In genomic region chr3:185822221-185822956, GRCh38 we compare ENCODE assay signal across 10 cellular contexts. TPM values are rescaled to one million over a fixed set of nuclear protein-coding genes. Genes with fewer than 3 reads are reported as not detected.
DNase-seq lines count a peak whose midpoint lies in the region; ATAC-seq and TF ChIP-seq lines count a peak whose summit lies in the region.
"Had no signal": no experiment of that assay in that cellular context is flagged by ENCODE, and none has a peak within 500 bp of the region (broad histone marks: within the 10 kb centered on the region; RNA-seq: fewer than 3 reads in every experiment).

No MANE protein-coding gene starts in this region.

- no peak overlapping the region for H3K4me3 ChIP-seq in CD4-positive, CD25-positive, alpha-beta regulatory T cell (ENCODE audit: low read depth, low read length)
- H3K4me3 ChIP-seq in muscle layer of duodenum (ENCODE audit: low read depth in 1 of 2, low read length in 2 of 2) (peak overlapping the region; percentile 63 to 68), tibial artery (peak overlapping the region in 1 of 2 donors; percentile 46)
- H3K4me3 ChIP-seq: GM12878 had no signal

- H3K9me3 ChIP-seq in CD4-positive, CD25-positive, alpha-beta regulatory T cell (ENCODE audit: control insufficient read depth in 2 of 2, low read length in 2 of 2) = no peaks in the 10 kb centered on the region
- no peaks in the 10 kb centered on the region for H3K9me3 ChIP-seq in muscle layer of duodenum (ENCODE audit: control insufficient read depth in 1 of 2, low read length in 2 of 2)
- H3K9me3 ChIP-seq in tibial artery = no peaks in the 10 kb centered on the region

- H3K4me3 Mint-ChIP-seq in CD4-positive, CD25-positive, alpha-beta regulatory T cell = peak overlapping the region in 3 of 4 donors; percentile 62 to 83 (median 82)
- peak overlapping the region; percentile 94 for H3K4me3 Mint-ChIP-seq in dendritic cell treated with granulocyte-macrophage colony-stimulating factor and Interleukin-4, amounts not matched to agents 40 ng/mL and 50 ng/mL, for 4 days

- no peak for ATAC-seq in CD4-positive, CD25-positive, alpha-beta regulatory T cell (ENCODE audit: low read depth in 2 of 2)
- no peak for ATAC-seq in sciatic nerve
- no peak for ATAC-seq in HG02763 (IDR thresholded peaks at IDR 0.05; ENCODE audit: unreplicated experiment)
- ATAC-seq: GM12878 had no signal

- H3K36me3 ChIP-seq in CD4-positive, CD25-positive, alpha-beta regulatory T cell (ENCODE audit: control insufficient read depth, insufficient read depth, low read length) = no peaks in the 10 kb centered on the region
- no peaks in the 10 kb centered on the region for H3K36me3 ChIP-seq in muscle layer of duodenum (ENCODE audit: control insufficient read depth in 1 of 2, insufficient read depth in 2 of 2, low read length in 2 of 2)
- no peaks in the 10 kb centered on the region for H3K36me3 ChIP-seq in tibial artery

- intact Hi-C loops in dendritic cell treated with granulocyte-macrophage colony-stimulating factor and Interleukin-4, amounts not matched to agents 40 ng/mL and 50 ng/mL, for 4 days (cut with micrococcal nuclease) = loop anchor here (10.0 kb wide), 1 partner anchor 112 kb away; the partner anchor contains the start of gene TRA2B
- intact Hi-C loops in sciatic nerve (cut with DNase I) = no loop called here
- intact Hi-C loops in tibial artery (cut with DNase I; ENCODE audit: low total_unique reads) = no loop called here

- peaks cover 0 to 6% (median 0%) of the 10 kb centered on the region in 7 donors for H3K9me3 Mint-ChIP-seq in CD4-positive, CD25-positive, alpha-beta regulatory T cell
- H3K9me3 Mint-ChIP-seq in dendritic cell treated with granulocyte-macrophage colony-stimulating factor and Interleukin-4, amounts not matched to agents 40 ng/mL and 50 ng/mL, for 4 days = no peaks in the 10 kb centered on the region

- peaks cover 25% of the 10 kb centered on the region for H3K4me1 ChIP-seq in CD4-positive, CD25-positive, alpha-beta regulatory T cell (ENCODE audit: control insufficient read depth, insufficient read depth, low read length, poor library complexity, severe bottlenecking)
- H3K4me1 ChIP-seq in muscle layer of duodenum (ENCODE audit: control insufficient read depth in 1 of 2, insufficient read depth in 2 of 2, low read length in 2 of 2) (peaks cover 3 to 31% of the 10 kb centered on the region in 2 donors), tibial artery (peaks cover 0 to 36% (median 32%) of the 10 kb centered on the region in 4 donors)

- H3K27me3 Mint-ChIP-seq in CD4-positive, CD25-positive, alpha-beta regulatory T cell = peaks cover 81% of the 10 kb centered on the region
- H3K27me3 Mint-ChIP-seq in dendritic cell treated with granulocyte-macrophage colony-stimulating factor and Interleukin-4, amounts not matched to agents 40 ng/mL and 50 ng/mL, for 4 days = peaks cover 14% of the 10 kb centered on the region

- no peak overlapping the region for H3K27ac ChIP-seq in CD4-positive, CD25-positive, alpha-beta regulatory T cell (ENCODE audit: insufficient read depth, low read length, poor library complexity, severe bottlenecking)
- H3K27ac ChIP-seq in muscle layer of duodenum (ENCODE audit: low read length) (no peak overlapping the region), tibial artery (no peak overlapping the region)

- peaks cover 45% of the 10 kb centered on the region for H3K27me3 ChIP-seq in CD4-positive, CD25-positive, alpha-beta regulatory T cell (ENCODE audit: control insufficient read depth, insufficient read depth, low read length)
- H3K27me3 ChIP-seq in muscle layer of duodenum (ENCODE audit: low read depth, low read length) (no peaks in the 10 kb centered on the region), tibial artery (peaks cover 0 to 85% of the 10 kb centered on the region in 2 donors)

- peaks cover 7 to 23% (median 16%) of the 10 kb centered on the region in 4 donors for H3K4me1 Mint-ChIP-seq in CD4-positive, CD25-positive, alpha-beta regulatory T cell
- H3K4me1 Mint-ChIP-seq in dendritic cell treated with granulocyte-macrophage colony-stimulating factor and Interleukin-4, amounts not matched to agents 40 ng/mL and 50 ng/mL, for 4 days (ENCODE audit: low read depth) = peaks cover 27% of the 10 kb centered on the region

- no peak for TF ChIP-seq CTCF in tibial artery (IDR thresholded peaks at IDR 0.05)

- no peaks in the 10 kb centered on the region for H3K36me3 Mint-ChIP-seq in CD4-positive, CD25-positive, alpha-beta regulatory T cell
- H3K36me3 Mint-ChIP-seq in dendritic cell treated with granulocyte-macrophage colony-stimulating factor and Interleukin-4, amounts not matched to agents 40 ng/mL and 50 ng/mL, for 4 days (ENCODE audit: low read depth) = peaks cover 31% of the 10 kb centered on the region

- no peak for DNase-seq in CD4-positive, CD25-positive, alpha-beta regulatory T cell
- peak; percentile 75 for DNase-seq in M059J (ENCODE audit: low read depth)
- no peak for DNase-seq in cortex of kidney (lab: John Stamatoyannopoulos, UW)
- no peak for DNase-seq in sciatic nerve (ENCODE audit: low spot score)
- no peak for DNase-seq in tibial artery
- DNase-seq: midbrain had no signal

- H3K27ac Mint-ChIP-seq in CD4-positive, CD25-positive, alpha-beta regulatory T cell = no peak overlapping the region
- H3K27ac Mint-ChIP-seq in dendritic cell treated with granulocyte-macrophage colony-stimulating factor and Interleukin-4, amounts not matched to agents 40 ng/mL and 50 ng/mL, for 4 days = peak overlapping the region; percentile 79

RNA-seq across cellular contexts. Expression of gene IGF2BP2, which starts 2.5 kb away (rescaled TPM):
- 3.6 TPM for total RNA-seq in CD4-positive, CD25-positive, alpha-beta regulatory T cell
- not detected for polyA plus RNA-seq in CD4-positive, CD25-positive, alpha-beta regulatory T cell
- 59.1 and 72.0 TPM in 2 replicates for total RNA-seq in M059J (2014; rRNA removed; shearing (Covaris generic))
- 52.2 TPM for total RNA-seq in sciatic nerve

Comparison
In these comparisons a context has a peak if more than half of its experiments do, and no peak if none do; other contexts are left out.
1. RNA of gene IGF2BP2, which starts 2.5 kb away (total RNA-seq): 59.1 to 72.0 TPM in M059J and 52.2 TPM in sciatic nerve (single experiment); 3.6 TPM in CD4-positive, CD25-positive, alpha-beta regulatory T cell (single experiment); every median in the first group is over 10 times any median in the second.